Comparison of ENCODE assay signal across 8 cellular contexts in the genomic region with DNA sequence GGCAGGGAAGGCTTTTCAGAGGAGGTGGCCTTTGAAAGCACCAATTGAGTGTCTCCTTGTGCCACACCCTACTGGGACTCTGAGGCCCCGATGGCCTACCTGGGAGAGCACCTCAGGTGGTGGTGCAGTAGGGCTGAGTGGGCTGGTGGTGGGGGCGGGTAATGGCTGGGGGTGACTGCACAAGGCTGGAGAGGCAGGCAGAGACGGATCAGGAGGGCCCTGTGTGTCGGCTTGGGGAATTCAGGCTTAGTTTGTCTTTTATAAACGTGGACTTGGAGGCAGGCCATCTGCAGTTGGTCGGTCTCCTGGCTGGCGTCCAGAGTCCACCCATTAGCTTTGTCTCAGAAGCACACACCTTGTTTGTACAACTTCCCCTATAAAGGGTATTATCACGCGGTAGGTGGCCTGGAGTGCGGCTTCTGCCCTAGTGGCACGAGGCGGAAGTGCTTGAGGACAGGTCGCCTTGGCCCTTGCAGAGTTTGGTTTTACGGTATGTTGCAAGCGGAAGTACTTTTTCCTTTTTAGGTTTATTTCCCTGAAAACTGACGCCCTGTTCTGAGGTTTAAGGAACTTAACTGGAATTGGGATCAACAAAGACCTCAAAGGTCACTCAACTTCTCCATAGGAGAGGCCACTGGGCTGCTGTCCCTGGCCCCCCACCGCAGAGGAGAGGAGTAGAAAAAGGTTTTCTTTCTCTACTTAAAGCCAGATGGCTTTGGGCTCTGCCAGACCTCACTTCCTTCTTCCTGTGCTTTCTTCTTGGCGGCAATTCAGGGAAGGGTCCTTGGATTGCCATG. TPM values are rescaled to one million over a fixed set of nuclear protein-coding genes. Genes with fewer than 3 reads are reported as not detected.
A peak's percentile ranks its signal among the peaks of the same experiment; 100 is the strongest.
DNase-seq lines count a peak whose midpoint lies in the region; ATAC-seq and TF ChIP-seq lines count a peak whose summit lies in the region.

No MANE protein-coding gene starts in this region.

- H3K27ac ChIP-seq in C4-2B (peak overlapping the region; percentile 70), HUES64 (ENCODE audit: low read depth, low read length) (0 out of 2 replicates have a peak overlapping the region, but pooled peaks have one; percentile 1), Panc1 (ENCODE audit: low read length) (peak overlapping the region; percentile 89), body of pancreas (peak overlapping the region; percentile 32 to 64 (median 54))

- 72% methylated on average over 18 of the region's 18 CpGs for WGBS in HUES64
- WGBS in body of pancreas, 2 donors = 30 to 56% methylated on average over 14 to 18 of the region's 18 CpGs

- no TSS peak for BruUV-seq in Panc1 (replicated peaks; lab: Mats Ljungman, UMichigan)

- intact Hi-C loops in Panc1 (cut with micrococcal nuclease; ENCODE audit: unreplicated experiment) (no loop called here), body of pancreas (cut with DNase I) (no loop called here)

- ATAC-seq in GM19372 (IDR thresholded peaks at IDR 0.05; ENCODE audit: low read depth, unreplicated experiment) = peak; percentile 64
- ATAC-seq in Panc1 = peak; percentile 80
- peak; percentile 82 for ATAC-seq in body of pancreas

- no peak; the same call in 1 of the 2 replicates for TF ChIP-seq CTCF in C4-2B (conservative IDR thresholded peaks at IDR 0.05)
- TF ChIP-seq CTCF in Panc1 (IDR thresholded peaks at IDR 0.05) = no peak; the same call in 1 of the 2 replicates
- peak in 6 of 7 experiments; percentile 28 to 60 (median 54) for TF ChIP-seq CTCF in body of pancreas (IDR thresholded peaks at IDR 0.05)

- no peak overlapping the region for H3K9ac ChIP-seq in HUES64 (ENCODE audit: low read depth, low read length)

- peak in 1 of 3 donors; percentile 19 for TF ChIP-seq POLR2A in body of pancreas (IDR thresholded peaks at IDR 0.05)

- H3K4me1 ChIP-seq in HUES64 (ENCODE audit: insufficient read depth, low read length) (peaks cover 24% of the 10 kb centered on the region), Panc1 (ENCODE audit: control insufficient read depth, insufficient read depth, low read length) (peaks cover 44% of the 10 kb centered on the region), body of pancreas (peaks cover 27% of the 10 kb centered on the region)

- DNase-seq in Panc1 (ENCODE audit: low read depth, low spot score) (no peak), body of pancreas (peak; percentile 61 to 86 (median 82)), kidney tubule cell (ENCODE audit: low spot score) (peak; percentile 83), GM03348 (ENCODE audit: low spot score) (no peak)
- DNase-seq in stimulated activated naive CD4-positive, alpha-beta T cell treated with Interleukin-2 at 50 U/mL for 16 hours (lab: John Stamatoyannopoulos, UW) = peak; percentile 14

- H3K9me3 ChIP-seq in HUES64 (ENCODE audit: insufficient read depth, low read depth, low read length) = no peaks in the 10 kb centered on the region
- H3K9me3 ChIP-seq in Panc1 (ENCODE audit: control insufficient read depth, insufficient read depth, low read depth, low read length) = no peaks in the 10 kb centered on the region
- H3K9me3 ChIP-seq in body of pancreas = no peaks in the 10 kb centered on the region

- POLR2A ChIA-PET in Panc1 (lab: Charles Lee) = no interaction called here

- H3K27me3 ChIP-seq in HUES64 (ENCODE audit: insufficient read depth, low read length) (no peaks in the 10 kb centered on the region), Panc1 (ENCODE audit: control insufficient read depth, insufficient read depth, low read length) (no peaks in the 10 kb centered on the region), body of pancreas (no peaks in the 10 kb centered on the region)

- CTCF ChIA-PET in Panc1 (lab: Charles Lee) = interaction anchor here (0.7 kb wide), 1 partner anchor 215 kb away, joined by 5 read pairs; no protein-coding TSS in a partner anchor

- in situ Hi-C loops in Panc1 (cut with HindIII; ENCODE audit: low pct_unique_long_range_greater_than_20kb, low sequenced_read_pairs) = no loop called here

- H3K4me3 ChIP-seq in HUES64 (ENCODE audit: low read length) = no peak overlapping the region
- peak overlapping the region in 1 of 2 experiments; percentile 33; a peak in 2 of 4 replicates for H3K4me3 ChIP-seq in Panc1 (ENCODE audit: low read depth in 2 of 2, low read length in 2 of 2)
- H3K4me3 ChIP-seq in body of pancreas = no peak overlapping the region

- H3K36me3 ChIP-seq in HUES64 (ENCODE audit: insufficient read depth, low read length) (no peaks in the 10 kb centered on the region), Panc1 (ENCODE audit: control insufficient read depth, insufficient read depth, low read length) (no peaks in the 10 kb centered on the region), body of pancreas (replicated peaks in 1 of 2; ENCODE audit: insufficient read depth in 1 of 2, low read depth in 2 of 2) (no peaks in the 10 kb centered on the region)

RNA-seq across cellular contexts. Expression of gene TBC1D14, which starts 8.0 kb away (rescaled TPM):
- polyA plus RNA-seq in HUES64 (2013, experiment 1 of 2) = 36.1 TPM
- 36.4 TPM for polyA plus RNA-seq in HUES64 (2013, experiment 2 of 2)
- total RNA-seq in Panc1 (2021; ENCODE audit: unreplicated experiment) (36.3 TPM), body of pancreas (10 to 100 TPM; 10.5 to 20.0 TPM)
- 35.0 TPM for polyA plus RNA-seq in Panc1 (2012; ENCODE audit: insufficient read length)

Comparison
In these comparisons a context has a peak if more than half of its experiments do, and no peak if none do; other contexts are left out.
1. H3K27ac ChIP-seq: peak in every context shown above with its lines; median percentile 89 in Panc1; 70 in C4-2B; 54 in body of pancreas; 1 in HUES64.
2. CTCF ChIP-seq: peak in body of pancreas (6 of 7); none in C4-2B (single experiment) and Panc1 (single experiment).
3. DNase-seq: peak in body of pancreas (4 of 4), kidney tubule cell (single experiment) and stimulated activated naive CD4-positive, alpha-beta T cell treated with Interleukin-2 at 50 U/mL for 16 hours (single experiment); none in Panc1 (single experiment) and GM03348 (single experiment).
4. Peak in every context shown above with its lines, with median percentiles within 50 percentile points of each other: ATAC-seq.